1 cellular context compared by ENCODE assay signal in genomic region chr3:66432041-66432766, GRCh38.
A peak's percentile ranks its signal among the peaks of the same experiment; 100 is the strongest.
TF ChIP-seq lines count a peak whose summit lies in the region.

No MANE protein-coding gene starts in this region.

TF ChIP-seq in K562, 482 proteins besides CTCF, POLR2A, EP300 and RAD21:
- TF ChIP-seq ESRRA (IDR thresholded peaks at IDR 0.05; ENCODE audit: borderline replicate concordance, low read depth) (peak; percentile 74), ZNF79 (CRISPR knock-in tag; IDR thresholded peaks at IDR 0.05; ENCODE audit: low read depth) (no peak), ZBTB34 (CRISPR knock-in tag; IDR thresholded peaks at IDR 0.05) (no peak), NEUROD1 (IDR thresholded peaks at IDR 0.05; ENCODE audit: borderline replicate concordance, low read depth, low read length, partially characterized antibody) (no peak), NR1H2 (CRISPR knock-in tag; IDR thresholded peaks at IDR 0.05) (no peak), REST (CRISPR knock-in tag; IDR thresholded peaks at IDR 0.05; ENCODE audit: low read depth) (no peak), RBM25 (IDR thresholded peaks at IDR 0.05; ENCODE audit: low read depth, low read length, severe bottlenecking) (peak; percentile 13)
